Comparison of ENCODE assay signal across 14 cellular contexts in genomic region chrX:74449937-74450330, GRCh38. TPM values are rescaled to one million over a fixed set of nuclear protein-coding genes. Genes with fewer than 3 reads are reported as not detected.
A peak's percentile ranks its signal among the peaks of the same experiment; 100 is the strongest.
DNase-seq lines count a peak whose midpoint lies in the region; ATAC-seq and TF ChIP-seq lines count a peak whose summit lies in the region.
"Had no signal": no experiment of that assay in that cellular context is flagged by ENCODE, and none has a peak within 500 bp of the region (broad histone marks: within the 10 kb centered on the region; RNA-seq: fewer than 3 reads in every experiment).

No MANE protein-coding gene starts in this region.

- intact Hi-C loops in ascending aorta (cut with DNase I), result loop anchor here (2.0 kb wide), 1 partner anchor 27 kb away; no protein-coding TSS in a partner anchor
- intact Hi-C loops in OCI-LY7 (cut with micrococcal nuclease; ENCODE audit: unreplicated experiment), result no loop called here

- H3K36me3 ChIP-seq in smooth muscle cell (ENCODE audit: low read depth) (no peaks in the 10 kb centered on the region), ascending aorta (no peaks in the 10 kb centered on the region), OCI-LY7 (ENCODE audit: insufficient read depth, low read length) (no peaks in the 10 kb centered on the region)
- H3K36me3 ChIP-seq: thoracic aorta had no signal

- H2AFZ ChIP-seq in smooth muscle cell (ENCODE audit: low read depth), result no peak overlapping the region
- H2AFZ ChIP-seq in OCI-LY7 (ENCODE audit: low read length), result no peak overlapping the region

- peaks cover 2% of the 10 kb centered on the region for H3K27me3 Mint-ChIP-seq in activated naive CD8-positive, alpha-beta T cell treated with anti-CD3 and anti-CD28 coated beads, Interleukin-2, amount 50 U/mL, for 24 hours
- no peaks in the 10 kb centered on the region for H3K27me3 Mint-ChIP-seq in activated naive CD8-positive, alpha-beta T cell treated with anti-CD3 and anti-CD28 coated beads for 36 hours

- H3F3A ChIP-seq in smooth muscle cell (ENCODE audit: low read depth), result no peaks in the 10 kb centered on the region

- H3K9me3 ChIP-seq in smooth muscle cell (replicated peaks; ENCODE audit: low read depth), result no peaks in the 10 kb centered on the region
- H3K9me3 ChIP-seq in ascending aorta, result no peaks in the 10 kb centered on the region
- H3K9me3 ChIP-seq in OCI-LY7 (ENCODE audit: low read length), result no peaks in the 10 kb centered on the region
- H3K9me3 ChIP-seq: thoracic aorta had no signal

- H3K4me1 Mint-ChIP-seq in activated naive CD8-positive, alpha-beta T cell treated with anti-CD3 and anti-CD28 coated beads, Interleukin-2, amount 50 U/mL, for 24 hours, result peaks cover 36% of the 10 kb centered on the region
- peaks cover 21% of the 10 kb centered on the region for H3K4me1 Mint-ChIP-seq in activated naive CD8-positive, alpha-beta T cell treated with anti-CD3 and anti-CD28 coated beads for 36 hours

- H3K9ac ChIP-seq in smooth muscle cell (ENCODE audit: low read depth), result peak overlapping the region; percentile 52

- ATAC-seq in activated naive CD8-positive, alpha-beta T cell treated with anti-CD3 and anti-CD28 coated beads, Interleukin-2, amount 50 U/mL, for 24 hours, result no peak

- no peak overlapping the region for H3K4me2 ChIP-seq in smooth muscle cell
- H3K4me2 ChIP-seq in OCI-LY7 (ENCODE audit: low read length), result no peak overlapping the region

- WGBS in smooth muscle cell (ENCODE audit: low lambda C conversion rate), result 38% methylated on average over 3 of the region's 3 CpGs

- H3K36me3 Mint-ChIP-seq in activated naive CD8-positive, alpha-beta T cell treated with anti-CD3 and anti-CD28 coated beads, Interleukin-2, amount 50 U/mL, for 24 hours (ENCODE audit: low read depth), result peaks cover 2% of the 10 kb centered on the region
- H3K36me3 Mint-ChIP-seq in activated naive CD8-positive, alpha-beta T cell treated with anti-CD3 and anti-CD28 coated beads for 36 hours, result no peaks in the 10 kb centered on the region

- no TSS peak for BruUV-seq in OCI-LY7 (replicated peaks; lab: Mats Ljungman, UMichigan)

- H3K27ac ChIP-seq in RWPE1 (no peak overlapping the region), smooth muscle cell (ENCODE audit: low read depth) (peak overlapping the region; percentile 80), ascending aorta (no peak overlapping the region), OCI-LY7 (ENCODE audit: low read depth, low read length, poor library complexity, severe bottlenecking) (no peak overlapping the region)
- H3K27ac ChIP-seq: VCaP had no signal

- H3K27ac Mint-ChIP-seq in activated naive CD8-positive, alpha-beta T cell treated with anti-CD3 and anti-CD28 coated beads, Interleukin-2, amount 50 U/mL, for 24 hours, result peak overlapping the region; percentile 95
- no peak overlapping the region for H3K27ac Mint-ChIP-seq in activated naive CD8-positive, alpha-beta T cell treated with anti-CD3 and anti-CD28 coated beads for 36 hours

- H3K79me2 ChIP-seq in smooth muscle cell (ENCODE audit: low read depth) (no peaks in the 10 kb centered on the region), OCI-LY7 (ENCODE audit: insufficient read depth, low read depth, low read length) (no peaks in the 10 kb centered on the region)

- no peaks in the 10 kb centered on the region for H3K9me2 ChIP-seq in OCI-LY7 (ENCODE audit: insufficient read depth, low read length)

- no peaks in the 10 kb centered on the region for H3K9me3 Mint-ChIP-seq in activated naive CD8-positive, alpha-beta T cell treated with anti-CD3 and anti-CD28 coated beads, Interleukin-2, amount 50 U/mL, for 24 hours
- no peaks in the 10 kb centered on the region for H3K9me3 Mint-ChIP-seq in activated naive CD8-positive, alpha-beta T cell treated with anti-CD3 and anti-CD28 coated beads for 36 hours

- CTCF ChIA-PET in RWPE1 (lab: Yijun Ruan, JAX) (interaction anchor here (1.8 kb wide), 1 partner anchor 68 kb away, joined by 7 read pairs; no protein-coding TSS in a partner anchor), OCI-LY7 (lab: Charles Lee; ENCODE audit: unreplicated experiment) (no interaction called here)

- H4K20me1 ChIP-seq in smooth muscle cell (ENCODE audit: low read depth) (no peaks in the 10 kb centered on the region), OCI-LY7 (ENCODE audit: insufficient read depth, low read length) (no peaks in the 10 kb centered on the region)

- TF ChIP-seq CTCF in RWPE1 (conservative IDR thresholded peaks at IDR 0.05; ENCODE audit: low read depth) (no peak), smooth muscle cell (IDR thresholded peaks at IDR 0.05; ENCODE audit: borderline replicate concordance, insufficient read depth, poor library complexity, severe bottlenecking) (no peak), ascending aorta (IDR thresholded peaks at IDR 0.05) (no peak), OCI-LY7 (conservative IDR thresholded peaks at IDR 0.05; ENCODE audit: low read length) (no peak)

- DNase-seq in activated naive CD8-positive, alpha-beta T cell treated with anti-CD3 and anti-CD28 coated beads, Interleukin-2, amount 50 U/mL, for 24 hours, result no peak
- DNase-seq in activated naive CD8-positive, alpha-beta T cell treated with anti-CD3 and anti-CD28 coated beads for 36 hours, result no peak
- peak; percentile 55 for DNase-seq in RWPE1 (ENCODE audit: low spot score)
- DNase-seq in fibroblast of gingiva (ENCODE audit: low read depth), result peak; percentile 1
- no peak for DNase-seq in smooth muscle cell (lab: John Stamatoyannopoulos, UW; ENCODE audit: unreplicated experiment)
- no peak for DNase-seq in HPDE6-E6E7 (ENCODE audit: extremely low spot score)
- DNase-seq in ascending aorta (ENCODE audit: low spot score in 2 of 2), result no peak
- no peak for DNase-seq in OCI-LY7 (ENCODE audit: low spot score)
- DNase-seq: midbrain, NCI-H1930, NCI-H774, posterior cingulate gyrus had no signal

- no peak overlapping the region for H3K4me3 ChIP-seq in smooth muscle cell
- H3K4me3 ChIP-seq in ascending aorta, result no peak overlapping the region
- no peak overlapping the region for H3K4me3 ChIP-seq in OCI-LY7 (ENCODE audit: low read depth, low read length, poor library complexity, severe bottlenecking)
- H3K4me3 ChIP-seq: thoracic aorta had no signal

- no peak overlapping the region for H3K4me3 Mint-ChIP-seq in activated naive CD8-positive, alpha-beta T cell treated with anti-CD3 and anti-CD28 coated beads, Interleukin-2, amount 50 U/mL, for 24 hours
- no peak overlapping the region for H3K4me3 Mint-ChIP-seq in activated naive CD8-positive, alpha-beta T cell treated with anti-CD3 and anti-CD28 coated beads for 36 hours

- H3K27me3 ChIP-seq in smooth muscle cell (ENCODE audit: low read depth), result no peaks in the 10 kb centered on the region
- H3K27me3 ChIP-seq in ascending aorta, result no peaks in the 10 kb centered on the region

- H3K4me1 ChIP-seq in smooth muscle cell (ENCODE audit: low read depth), result no peaks in the 10 kb centered on the region
- H3K4me1 ChIP-seq in ascending aorta, result no peaks in the 10 kb centered on the region
- H3K4me1 ChIP-seq in OCI-LY7 (ENCODE audit: insufficient read depth, low read length, poor library complexity, severe bottlenecking), result no peaks in the 10 kb centered on the region

- POLR2A ChIA-PET in RWPE1 (lab: Yijun Ruan, JAX; ENCODE audit: low non-redundant PET) (no interaction called here), OCI-LY7 (lab: Charles Lee) (no interaction called here)

RNA-seq across cellular contexts. Expression of gene SLC16A2, which starts 28.6 kb away (rescaled TPM):
- total RNA-seq in activated naive CD8-positive, alpha-beta T cell treated with anti-CD3 and anti-CD28 coated beads for 36 hours, result under 1 TPM; 0.60 to 0.68 TPM
- 14.3 and 17.8 TPM in 2 replicates for total RNA-seq in smooth muscle cell
- 13.4 TPM in 2 replicates for polyA plus RNA-seq in smooth muscle cell
- total RNA-seq in ascending aorta, result 10.7 TPM
- total RNA-seq in OCI-LY7 (2014; rRNA removed; shearing (Covaris generic)), result not detected in 2 replicates
- not detected in 2 replicates for total RNA-seq in OCI-LY7 (2022)

Comparison
In these comparisons a context has a peak if more than half of its experiments do, and no peak if none do; other contexts are left out.
1. DNase-seq: peak in RWPE1 (single experiment) and fibroblast of gingiva (single experiment); none in activated naive CD8-positive, alpha-beta T cell treated with anti-CD3 and anti-CD28 coated beads, Interleukin-2, amount 50 U/mL, for 24 hours (single experiment), activated naive CD8-positive, alpha-beta T cell treated with anti-CD3 and anti-CD28 coated beads for 36 hours (single experiment), smooth muscle cell (single experiment), HPDE6-E6E7 (single experiment), ascending aorta (0 of 2) and OCI-LY7 (single experiment).